In genomic region chr10:122170802-122171201, GRCh38 we compare ENCODE assay signal across 2 cellular contexts.
TF ChIP-seq lines count a peak whose summit lies in the region.

No MANE protein-coding gene starts in this region.

TF ChIP-seq in GM23338, 12 proteins besides CTCF, POLR2A, EP300 and RAD21:
- TF ChIP-seq ZNF462 (CRISPR knock-in tag; IDR thresholded peaks at IDR 0.05) = no peak
- peak; percentile 47 for TF ChIP-seq JUNB (IDR thresholded peaks at IDR 0.05; ENCODE audit: unreplicated experiment)
- TF ChIP-seq EZH2 (IDR thresholded peaks at IDR 0.05; ENCODE audit: low read depth, unreplicated experiment) = no peak
- TF ChIP-seq, protein P1, sequence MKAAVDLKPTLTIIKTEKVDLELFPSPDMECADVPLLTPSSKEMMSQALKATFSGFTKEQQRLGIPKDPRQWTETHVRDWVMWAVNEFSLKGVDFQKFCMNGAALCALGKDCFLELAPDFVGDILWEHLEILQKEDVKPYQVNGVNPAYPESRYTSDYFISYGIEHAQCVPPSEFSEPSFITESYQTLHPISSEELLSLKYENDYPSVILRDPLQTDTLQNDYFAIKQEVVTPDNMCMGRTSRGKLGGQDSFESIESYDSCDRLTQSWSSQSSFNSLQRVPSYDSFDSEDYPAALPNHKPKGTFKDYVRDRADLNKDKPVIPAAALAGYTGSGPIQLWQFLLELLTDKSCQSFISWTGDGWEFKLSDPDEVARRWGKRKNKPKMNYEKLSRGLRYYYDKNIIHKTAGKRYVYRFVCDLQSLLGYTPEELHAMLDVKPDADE (IDR thresholded peaks at IDR 0.05) = no peak
- no peak for TF ChIP-seq CREB1 (CRISPR knock-in tag; IDR thresholded peaks at IDR 0.05; ENCODE audit: low read depth)

TF ChIP-seq in IMR-90, 13 proteins besides CTCF, POLR2A, EP300 and RAD21:
- no peak for TF ChIP-seq RCOR1 (IDR thresholded peaks at IDR 0.05; ENCODE audit: insufficient replicate concordance, low read length)
- no peak for TF ChIP-seq CHD1 (IDR thresholded peaks at IDR 0.05; ENCODE audit: low read depth, low read length)
- no peak for TF ChIP-seq FOS (IDR thresholded peaks at IDR 0.05; ENCODE audit: low read depth, low read length)
- TF ChIP-seq MAFK (IDR thresholded peaks at IDR 0.05; ENCODE audit: low read depth, low read length) = no peak
- TF ChIP-seq MAZ (IDR thresholded peaks at IDR 0.05; ENCODE audit: borderline replicate concordance, low read depth, low read length) = no peak
- no peak for TF ChIP-seq SMC3 (IDR thresholded peaks at IDR 0.05; ENCODE audit: low read depth, low read length)
- no peak for TF ChIP-seq RFX5 (IDR thresholded peaks at IDR 0.05; ENCODE audit: low read depth, low read length)
- no peak for TF ChIP-seq CEBPB (IDR thresholded peaks at IDR 0.05; ENCODE audit: low read depth, low read length)
- no peak for TF ChIP-seq BHLHE40 (IDR thresholded peaks at IDR 0.05; ENCODE audit: low read depth, low read length)
- TF ChIP-seq, protein P2, sequence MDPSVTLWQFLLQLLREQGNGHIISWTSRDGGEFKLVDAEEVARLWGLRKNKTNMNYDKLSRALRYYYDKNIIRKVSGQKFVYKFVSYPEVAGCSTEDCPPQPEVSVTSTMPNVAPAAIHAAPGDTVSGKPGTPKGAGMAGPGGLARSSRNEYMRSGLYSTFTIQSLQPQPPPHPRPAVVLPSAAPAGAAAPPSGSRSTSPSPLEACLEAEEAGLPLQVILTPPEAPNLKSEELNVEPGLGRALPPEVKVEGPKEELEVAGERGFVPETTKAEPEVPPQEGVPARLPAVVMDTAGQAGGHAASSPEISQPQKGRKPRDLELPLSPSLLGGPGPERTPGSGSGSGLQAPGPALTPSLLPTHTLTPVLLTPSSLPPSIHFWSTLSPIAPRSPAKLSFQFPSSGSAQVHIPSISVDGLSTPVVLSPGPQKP (IDR thresholded peaks at IDR 0.05; ENCODE audit: borderline replicate concordance, low read depth, low read length) = no peak
- no peak for TF ChIP-seq NFE2L2 (IDR thresholded peaks at IDR 0.05; ENCODE audit: low read depth, low read length)
- TF ChIP-seq, protein P3, sequence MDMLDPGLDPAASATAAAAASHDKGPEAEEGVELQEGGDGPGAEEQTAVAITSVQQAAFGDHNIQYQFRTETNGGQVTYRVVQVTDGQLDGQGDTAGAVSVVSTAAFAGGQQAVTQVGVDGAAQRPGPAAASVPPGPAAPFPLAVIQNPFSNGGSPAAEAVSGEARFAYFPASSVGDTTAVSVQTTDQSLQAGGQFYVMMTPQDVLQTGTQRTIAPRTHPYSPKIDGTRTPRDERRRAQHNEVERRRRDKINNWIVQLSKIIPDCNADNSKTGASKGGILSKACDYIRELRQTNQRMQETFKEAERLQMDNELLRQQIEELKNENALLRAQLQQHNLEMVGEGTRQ (IDR thresholded peaks at IDR 0.05; ENCODE audit: low read depth, low read length) = no peak
- no peak for TF ChIP-seq MXI1 (IDR thresholded peaks at IDR 0.05; ENCODE audit: borderline replicate concordance, low read depth, low read length)
